8 cellular contexts compared by ENCODE assay signal in the genomic region with DNA sequence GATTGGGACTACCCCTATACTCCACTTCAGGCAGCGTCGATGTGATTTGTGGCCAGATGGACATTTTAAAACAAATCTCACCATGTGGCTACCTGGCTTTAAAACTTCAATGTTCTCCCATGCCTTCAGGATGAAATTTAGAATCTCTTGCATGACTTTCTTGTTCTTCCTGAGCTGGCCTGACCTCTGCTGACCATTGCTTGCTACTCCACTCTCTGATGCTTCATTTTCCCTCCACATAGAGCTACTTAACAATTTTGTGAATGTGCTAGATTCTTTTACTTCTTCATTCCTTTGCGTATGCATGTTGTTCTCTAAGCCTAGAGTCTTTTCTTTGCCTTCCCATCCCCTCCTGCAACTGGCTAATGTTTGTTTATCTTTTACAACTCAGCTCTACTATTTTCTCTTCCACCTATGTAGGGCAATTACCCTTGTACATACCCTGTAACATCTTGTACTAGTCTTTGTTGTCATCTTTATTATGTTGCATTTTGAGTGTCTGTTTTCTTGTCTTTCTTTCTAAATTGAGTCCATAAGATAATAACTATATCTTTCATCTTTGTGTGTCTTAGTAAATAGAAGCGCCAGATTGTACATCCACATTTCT.
A peak's percentile ranks its signal among the peaks of the same experiment; 100 is the strongest.
DNase-seq lines count a peak whose midpoint lies in the region; ATAC-seq and TF ChIP-seq lines count a peak whose summit lies in the region.

No MANE protein-coding gene starts in this region.

- TF ChIP-seq POLR2A in GM18505 (IDR thresholded peaks at IDR 0.05; ENCODE audit: borderline replicate concordance, extremely low read depth, insufficient read depth, insufficient read length), result no peak

- H3K36me3 ChIP-seq in NT2/D1 (ENCODE audit: insufficient read depth, insufficient read length, low read length), result peaks cover 36% of the 10 kb centered on the region

- peak; percentile 75 for DNase-seq in ELR (ENCODE audit: low read depth)
- DNase-seq in NT2/D1 (ENCODE audit: low read depth, low spot score), result peak; percentile 3
- peak; percentile 13 for DNase-seq in central memory CD4-positive, alpha-beta T cell
- DNase-seq in midbrain (lab: John Stamatoyannopoulos, UW), result peak; percentile 4
- no peak for DNase-seq in stimulated activated CD4-positive, alpha-beta T cell treated with anti-CD3 and anti-CD28 coated beads, Interleukin-15, amount 100 ng/mL, for 24 hours

- H3K27me3 ChIP-seq in NT2/D1 (ENCODE audit: insufficient read depth, insufficient read length), result no peaks in the 10 kb centered on the region

- H3K27ac ChIP-seq in 22Rv1, result no peak overlapping the region

- TF ChIP-seq CTCF in 22Rv1 (IDR thresholded peaks at IDR 0.05), result peak; percentile 56

- H3K9ac ChIP-seq in NT2/D1 (ENCODE audit: insufficient read length, low read depth), result no peak overlapping the region

- no peak overlapping the region for H3K4me3 ChIP-seq in NT2/D1 (ENCODE audit: insufficient read length, low read depth)

- ATAC-seq in HG03095 (IDR thresholded peaks at IDR 0.05; ENCODE audit: unreplicated experiment) (no peak), GM18505 (IDR thresholded peaks at IDR 0.05; ENCODE audit: unreplicated experiment) (no peak)

- no peaks in the 10 kb centered on the region for H3K4me1 ChIP-seq in NT2/D1 (ENCODE audit: insufficient read depth, insufficient read length)

- no peaks in the 10 kb centered on the region for H3K9me3 ChIP-seq in NT2/D1 (ENCODE audit: insufficient read depth, low read length)
